In the genomic region with DNA sequence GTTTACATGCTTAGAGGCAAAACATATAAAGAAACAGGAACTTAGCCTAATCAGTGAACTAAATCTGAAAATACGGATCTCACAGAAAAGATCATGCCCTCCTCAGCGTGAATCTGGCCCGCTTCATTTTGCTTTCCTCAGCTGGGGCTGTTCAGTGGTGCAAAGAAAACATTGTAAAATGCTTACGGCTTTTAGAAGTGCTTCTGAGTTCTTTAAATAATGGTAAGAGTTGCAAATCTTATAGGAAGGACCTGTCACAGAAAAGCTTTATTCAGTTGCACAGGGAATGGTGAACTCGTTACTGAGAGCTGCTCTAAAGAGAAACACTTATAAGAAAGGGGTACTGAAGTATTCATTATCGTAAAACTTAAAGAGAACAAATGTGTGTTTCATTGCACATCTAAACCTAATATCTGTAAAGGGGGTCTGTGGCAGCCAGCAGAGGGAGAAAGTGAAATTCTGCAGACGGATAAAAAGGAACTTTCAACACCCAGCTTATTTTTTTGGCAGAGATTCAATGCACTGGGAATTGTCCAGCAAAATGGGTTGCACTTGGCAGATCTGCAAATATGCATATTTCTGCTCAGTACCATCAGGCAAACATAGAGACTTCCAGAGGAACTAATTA, we compare ENCODE assay signal across 9 cellular contexts.
DNase-seq lines count a peak whose midpoint lies in the region; ATAC-seq and TF ChIP-seq lines count a peak whose summit lies in the region.
"Had no signal": no experiment of that assay in that cellular context is flagged by ENCODE, and none has a peak within 500 bp of the region (broad histone marks: within the 10 kb centered on the region; RNA-seq: fewer than 3 reads in every experiment).

No MANE protein-coding gene starts in this region.

- in situ Hi-C loops in gastrocnemius medialis (cut with MboI; ENCODE audit: low sequenced_read_pairs in 4 of 4): no loop called here

- ATAC-seq in GM18502 (IDR thresholded peaks at IDR 0.05; ENCODE audit: poor library complexity, unreplicated experiment) (peak; percentile 54), gastrocnemius medialis (no peak), esophagus mucosa (no peak)

- H3K4me1 ChIP-seq in gastrocnemius medialis: no peaks in the 10 kb centered on the region

- no peak overlapping the region for H3K4me3 ChIP-seq in fibroblast of villous mesenchyme (ENCODE audit: low read depth, low read length)
- H3K4me3 ChIP-seq in gastrocnemius medialis: peak overlapping the region; percentile 6 to 36 (median 22)

- no peak overlapping the region for H3K27ac ChIP-seq in gastrocnemius medialis
- H3K27ac ChIP-seq: HL-60 had no signal

- no peaks in the 10 kb centered on the region for H3K27me3 ChIP-seq in gastrocnemius medialis

- intact Hi-C loops in gastrocnemius medialis (cut with DNase I; ENCODE audit: low total_unique reads): no loop called here
- intact Hi-C loops in posterior vena cava (cut with DNase I): no loop called here

- no peaks in the 10 kb centered on the region for H3K9me3 ChIP-seq in gastrocnemius medialis

- TF ChIP-seq CTCF in fibroblast of villous mesenchyme (IDR thresholded peaks at IDR 0.05; ENCODE audit: insufficient read depth, low read depth, low read length): no peak
- TF ChIP-seq CTCF in gastrocnemius medialis (IDR thresholded peaks at IDR 0.05 in 4 of 5, conservative IDR thresholded peaks at IDR 0.05 in 1 of 5): no peak

- TF ChIP-seq POLR2A in gastrocnemius medialis (IDR thresholded peaks at IDR 0.05): no peak

- H3K36me3 ChIP-seq in gastrocnemius medialis: no peaks in the 10 kb centered on the region

- peak; percentile 70 for DNase-seq in NAMALWA (ENCODE audit: low spot score)
- peak; percentile 45 for DNase-seq in fibroblast of villous mesenchyme (ENCODE audit: low read depth)
- DNase-seq in gastrocnemius medialis: no peak
- DNase-seq in posterior vena cava (ENCODE audit: low spot score): no peak
- DNase-seq in activated CD8-positive, alpha-beta memory T cell treated with anti-CD3 and anti-CD28 coated beads, Interleukin-2, amount 50 U/mL, for 4 hours: no peak
- no peak for DNase-seq in HPDE6-E6E7 (ENCODE audit: extremely low spot score)

Comparison
In these comparisons a context has a peak if more than half of its experiments do, and no peak if none do; other contexts are left out.
1. DNase-seq: peak in NAMALWA (single experiment) and fibroblast of villous mesenchyme (single experiment); none in gastrocnemius medialis (0 of 2), posterior vena cava (single experiment), activated CD8-positive, alpha-beta memory T cell treated with anti-CD3 and anti-CD28 coated beads, Interleukin-2, amount 50 U/mL, for 4 hours (single experiment) and HPDE6-E6E7 (single experiment).